In genomic region chr14:100560999-100561398, GRCh38 we compare ENCODE assay signal across 17 cellular contexts. TPM values are rescaled to one million over a fixed set of nuclear protein-coding genes. Genes with fewer than 3 reads are reported as not detected.
DNase-seq lines count a peak whose midpoint lies in the region; ATAC-seq and TF ChIP-seq lines count a peak whose summit lies in the region.
"Had no signal": no experiment of that assay in that cellular context is flagged by ENCODE, and none has a peak within 500 bp of the region (broad histone marks: within the 10 kb centered on the region; RNA-seq: fewer than 3 reads in every experiment).

No MANE protein-coding gene starts in this region.

- POLR2A ChIA-PET in HEK293 (lab: Yijun Ruan, JAX) = no interaction called here
- POLR2A ChIA-PET in WTC11 (lab: Charles Lee) = interaction anchor here (0.8 kb wide), 1 partner anchor 15 kb away, joined by 4 read pairs; no protein-coding TSS in a partner anchor

- H3K4me3 ChIP-seq in HEK293 (ENCODE audit: low read depth, low read length) = no peak overlapping the region

- no peak overlapping the region for H3K27ac Mint-ChIP-seq in WTC11
- no peak overlapping the region for H3K27ac Mint-ChIP-seq in activated naive CD4-positive, alpha-beta T cell treated with anti-CD3 and anti-CD28 coated beads, Interleukin-2, amount 10 ng/mL, durations not matched to agents 7 days and 5 days
- H3K27ac Mint-ChIP-seq: CD4-positive, alpha-beta memory T cell had no signal

- H3K36me3 Mint-ChIP-seq in WTC11 = no peaks in the 10 kb centered on the region
- H3K36me3 Mint-ChIP-seq in activated naive CD4-positive, alpha-beta T cell treated with anti-CD3 and anti-CD28 coated beads, Interleukin-2, amount 10 ng/mL, durations not matched to agents 7 days and 5 days = no peaks in the 10 kb centered on the region
- H3K36me3 Mint-ChIP-seq: CD4-positive, alpha-beta memory T cell had no signal

- H3K9me3 ChIP-seq in HEK293 (ENCODE audit: control insufficient read depth, insufficient read depth, low read depth, low read length) = no peaks in the 10 kb centered on the region

- no peak overlapping the region for H3K4me3 Mint-ChIP-seq in WTC11
- H3K4me3 Mint-ChIP-seq in activated naive CD4-positive, alpha-beta T cell treated with anti-CD3 and anti-CD28 coated beads, Interleukin-2, amount 10 ng/mL, durations not matched to agents 7 days and 5 days = no peak overlapping the region
- H3K4me3 Mint-ChIP-seq: CD14-positive monocyte; CD4-positive, alpha-beta memory T cell had no signal

- no peak overlapping the region for H3K27ac ChIP-seq in HEK293 (ENCODE audit: extremely low read depth, low read depth, low read length)

- H3K27me3 Mint-ChIP-seq in WTC11 (ENCODE audit: low read depth) = peaks cover 12% of the 10 kb centered on the region
- H3K27me3 Mint-ChIP-seq in activated naive CD4-positive, alpha-beta T cell treated with anti-CD3 and anti-CD28 coated beads, Interleukin-2, amount 10 ng/mL, durations not matched to agents 7 days and 5 days = peaks cover 52% of the 10 kb centered on the region

- CTCF ChIA-PET in HEK293 (lab: Yijun Ruan, JAX) (no interaction called here), WTC11 (lab: Charles Lee) (interaction anchor here (1.3 to 3.6 kb wide), 3 partner anchors 21 to 85 kb away, joined by 3 to 17 read pairs (median 8); no protein-coding TSS in a partner anchor)
- CTCF ChIA-PET in activated naive CD4-positive, alpha-beta T cell treated with anti-CD3 and anti-CD28 coated beads, Interleukin-2, amount 10 ng/mL, durations not matched to agents 7 days and 5 days (lab: Charles Lee) = no interaction called here

- no peak for ATAC-seq in WTC11
- no peak for ATAC-seq in GM21515 (IDR thresholded peaks at IDR 0.05; ENCODE audit: unreplicated experiment)

- no peak for TF ChIP-seq CTCF in HEK293 (tag by site-specific recombination; IDR thresholded peaks at IDR 0.05)
- TF ChIP-seq CTCF in WTC11 (IDR thresholded peaks at IDR 0.05) = no peak

- peaks cover 3% of the 10 kb centered on the region; the same call in 1 of the 2 replicates for H3K4me1 Mint-ChIP-seq in WTC11
- peaks cover 9% of the 10 kb centered on the region for H3K4me1 Mint-ChIP-seq in activated naive CD4-positive, alpha-beta T cell treated with anti-CD3 and anti-CD28 coated beads, Interleukin-2, amount 10 ng/mL, durations not matched to agents 7 days and 5 days

- H3K9me3 Mint-ChIP-seq in WTC11 = no peaks in the 10 kb centered on the region
- no peaks in the 10 kb centered on the region for H3K9me3 Mint-ChIP-seq in activated naive CD4-positive, alpha-beta T cell treated with anti-CD3 and anti-CD28 coated beads, Interleukin-2, amount 10 ng/mL, durations not matched to agents 7 days and 5 days
- H3K9me3 Mint-ChIP-seq: CD4-positive, alpha-beta memory T cell had no signal

- DNase-seq in WTC11 (ENCODE audit: low spot score) (no peak), left kidney (ENCODE audit: low read depth, low spot score) (peak; percentile 49), NCI-H69 (lab: John Stamatoyannopoulos, UW) (no peak)
- DNase-seq in stimulated activated CD4-positive, alpha-beta T cell treated with anti-CD3 and anti-CD28 coated beads, Interleukin-4, amount 100 ng/mL, for 1 hour = no peak
- DNase-seq in activated naive CD4-positive, alpha-beta T cell treated with anti-CD3 and anti-CD28 coated beads, Interleukin-2, amount 10 ng/mL, durations not matched to agents 7 days and 5 days = no peak
- DNase-seq: Calu3; CD4-positive, alpha-beta memory T cell; COR-L47; DMS53; DMS79 treated with DMSO at 0.1 percent for 48 hours; GF-D8; GOT3; H7; HCEC 1CT had no signal

- no peaks in the 10 kb centered on the region for H3K4me1 ChIP-seq in HEK293 (ENCODE audit: control insufficient read depth, insufficient read depth, low read length)

- H3K36me3 ChIP-seq in HEK293 (ENCODE audit: control insufficient read depth in 2 of 2, insufficient read depth in 1 of 2, low read length in 2 of 2) = no peaks in the 10 kb centered on the region

TF ChIP-seq in HEK293, 187 proteins besides CTCF, POLR2A, EP300 and RAD21:
- TF ChIP-seq GLIS2 (tag by site-specific recombination; IDR thresholded peaks at IDR 0.05) (0 out of 2 replicates have a peak, but pooled peaks have one; percentile 10), ZBTB48 (tag by site-specific recombination; IDR thresholded peaks at IDR 0.05) (peak; percentile 30; the same call in 1 of the 2 replicates), FEZF1 (tag by site-specific recombination; IDR thresholded peaks at IDR 0.05) (no peak), ZNF138 (tag by site-specific recombination; IDR thresholded peaks at IDR 0.05; ENCODE audit: borderline replicate concordance) (no peak), ZNF555 (tag by site-specific recombination; conservative IDR thresholded peaks at IDR 0.05) (no peak)

TF ChIP-seq in WTC11, 78 proteins besides CTCF, POLR2A, EP300 and RAD21:
- TF ChIP-seq GRHL2 (CRISPR knock-in tag; IDR thresholded peaks at IDR 0.05; ENCODE audit: insufficient replicate concordance, severe bottlenecking) = no peak
- TF ChIP-seq ZNF138 (CRISPR knock-in tag; conservative IDR thresholded peaks at IDR 0.05) = no peak
- TF ChIP-seq ZNF121 (CRISPR knock-in tag; IDR thresholded peaks at IDR 0.05) = 0 out of 2 replicates have a peak, but pooled peaks have one; percentile 12
- TF ChIP-seq NFATC4 (CRISPR knock-in tag; IDR thresholded peaks at IDR 0.05) = no peak
- no peak for TF ChIP-seq PRDM15 (CRISPR knock-in tag; IDR thresholded peaks at IDR 0.05)
- no peak for TF ChIP-seq SMAD4 (CRISPR knock-in tag; IDR thresholded peaks at IDR 0.05)

RNA-seq across cellular contexts. Expression of gene BEGAIN, which starts 26.2 kb away (rescaled TPM):
- total RNA-seq in WTC11 (2021) = 1.3 to 1.8 TPM (median 1.3 TPM) in 3 replicates

Comparison
In these comparisons a context has a peak if more than half of its experiments do, and no peak if none do; other contexts are left out.
1. Of the 8 proteins assayed by ChIP-seq in both HEK293 and WTC11: peak only in HEK293: none; only in WTC11: ZNF121; in both: none; in neither: 7.